Comparison of ENCODE assay signal across 12 cellular contexts in the genomic region with DNA sequence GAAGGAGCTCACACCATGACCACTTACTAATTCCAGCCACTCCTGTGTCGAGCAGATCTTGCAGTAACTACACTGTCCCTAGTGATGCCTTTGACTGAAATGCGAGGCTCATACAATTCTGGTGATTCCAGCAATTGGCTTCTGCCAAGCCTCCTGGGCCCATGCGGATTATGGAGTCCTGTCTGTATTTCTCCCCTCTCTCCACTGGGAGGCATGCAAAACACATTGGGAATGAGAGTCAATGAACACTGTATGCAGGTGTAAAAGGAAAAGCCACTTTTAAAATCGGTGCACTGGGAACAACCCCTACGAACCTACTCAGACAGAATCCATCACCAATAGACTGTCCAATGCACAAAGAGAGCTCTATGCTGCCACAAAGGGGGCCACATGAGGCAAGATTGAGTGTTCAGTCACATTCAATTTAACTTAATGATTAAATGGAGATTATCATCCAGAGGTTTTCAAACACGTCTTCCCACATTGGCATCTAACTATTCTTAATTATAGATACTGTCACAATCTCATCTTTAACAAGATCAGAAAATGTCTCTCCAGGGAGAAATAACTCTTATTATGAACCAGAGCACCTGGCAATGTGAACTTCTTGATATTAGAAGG.
DNase-seq lines count a peak whose midpoint lies in the region; FAIRE-seq and TF ChIP-seq lines count a peak whose summit lies in the region.
"Had no signal": no experiment of that assay in that cellular context is flagged by ENCODE, and none has a peak within 500 bp of the region (broad histone marks: within the 10 kb centered on the region; RNA-seq: fewer than 3 reads in every experiment).

No MANE protein-coding gene starts in this region.

- H4K5ac ChIP-seq in H1 (ENCODE audit: insufficient read length, low read depth, low read length), result no peak overlapping the region

- no peaks in the 10 kb centered on the region for H3K36me3 ChIP-seq in H1 (ENCODE audit: control insufficient read depth in 2 of 4, insufficient read depth in 4 of 4, low read length in 3 of 4)
- H3K36me3 ChIP-seq: transverse colon had no signal

- H3K4ac ChIP-seq in H1 (replicated peaks; ENCODE audit: insufficient read length, low read depth, low read length), result no peak overlapping the region

- H3K9ac ChIP-seq in H1 (replicated peaks in 1 of 4; ENCODE audit: extremely low read depth in 1 of 4, low read depth in 3 of 4, low read length in 3 of 4), result no peak overlapping the region

- H3K18ac ChIP-seq in H1 (ENCODE audit: extremely low read depth, low read length), result no peak overlapping the region

- no peaks in the 10 kb centered on the region for H4K20me1 ChIP-seq in H1 (replicated peaks in 1 of 2; ENCODE audit: control insufficient read depth in 1 of 2, insufficient read depth in 2 of 2, low read length in 2 of 2)

- CTCF ChIA-PET in H1 (lab: Charles Lee; ENCODE audit: partially characterized antibody), result interaction anchor here (0.7 to 2.9 kb wide), 28 partner anchors 9 to 669 kb away, joined by 3 to 14 read pairs (median 4); no protein-coding TSS in a partner anchor

- no peaks in the 10 kb centered on the region for H3K79me1 ChIP-seq in H1 (ENCODE audit: low read depth, low read length)

- no peak overlapping the region for H3K4me2 ChIP-seq in H1 (ENCODE audit: insufficient read depth in 1 of 2, low read depth in 2 of 2, low read length in 2 of 2)

- WGBS in H1 (ENCODE audit: extremely low coverage in 1 of 2, insufficient coverage in 1 of 2, insufficient read length in 1 of 2, insufficient replicate concordance in 2 of 2, low coverage in 1 of 2, low lambda C conversion rate in 2 of 2, missing lambda C conversion rate in 1 of 2), 2 experiments, result 66% methylated on average over 6 of the region's 6 CpGs; no CpG with 5 or more reads in 1 of the 2 experiments

- peak; percentile 49 to 90 (median 75) for TF ChIP-seq CTCF in H1 (IDR thresholded peaks at IDR 0.05; ENCODE audit: control extremely low read depth in 1 of 3, insufficient read depth in 1 of 3, low read depth in 1 of 3, low read length in 3 of 3)
- TF ChIP-seq CTCF in GM20000 (IDR thresholded peaks at IDR 0.05; ENCODE audit: extremely low read depth, missing control alignments), result no peak

- no peak overlapping the region for H4K91ac ChIP-seq in H1 (replicated peaks; ENCODE audit: insufficient read length, low read length)

- no peak overlapping the region for H3K14ac ChIP-seq in H1 (ENCODE audit: insufficient read length)

- H2AK5ac ChIP-seq in H1 (ENCODE audit: low read depth, low read length), result no peak overlapping the region

- peak; percentile 68 for FAIRE-seq in H1 (lab: Jason Lieb, UNC)
- FAIRE-seq: colon had no signal

- no peak overlapping the region for H3K27ac ChIP-seq in H1 (ENCODE audit: low read depth, low read length)
- H3K27ac ChIP-seq: transverse colon had no signal

- no peak overlapping the region for H4K8ac ChIP-seq in H1 (ENCODE audit: extremely low read depth, insufficient read depth, low read length)

- H3K9me3 ChIP-seq in H1 (ENCODE audit: insufficient read depth in 2 of 2, low read depth in 1 of 2, low read length in 1 of 2), result no peaks in the 10 kb centered on the region
- H3K9me3 ChIP-seq: transverse colon had no signal

- TF ChIP-seq POLR2A in H1 (IDR thresholded peaks at IDR 0.05; ENCODE audit: control extremely low read depth in 1 of 2, low read depth in 2 of 2, low read length in 2 of 2), result no peak

- no peak overlapping the region for H2BK5ac ChIP-seq in H1 (ENCODE audit: low read depth, low read length)

- no peak overlapping the region for H2BK12ac ChIP-seq in H1 (ENCODE audit: low read depth, low read length)

- no peak overlapping the region for H3K56ac ChIP-seq in H1 (replicated peaks; ENCODE audit: insufficient read length, low read depth, low read length)

- no peaks in the 10 kb centered on the region for H3K79me2 ChIP-seq in H1 (ENCODE audit: control insufficient read depth in 1 of 2, insufficient read depth in 2 of 2, low read length in 2 of 2)

- H3K4me1 ChIP-seq in H1 (replicated peaks in 1 of 4; ENCODE audit: control insufficient read depth in 3 of 4, insufficient read depth in 4 of 4, low read length in 3 of 4), result no peaks in the 10 kb centered on the region
- H3K4me1 ChIP-seq: transverse colon had no signal

- POLR2A ChIA-PET in H1 (lab: Charles Lee; ENCODE audit: partially characterized antibody), result no interaction called here

- H3K27me3 ChIP-seq in H1 (replicated peaks in 1 of 4; ENCODE audit: control insufficient read depth in 3 of 4, extremely low read depth in 1 of 4, insufficient read depth in 3 of 4, low read length in 3 of 4), result no peaks in the 10 kb centered on the region
- H3K27me3 ChIP-seq: transverse colon had no signal

- peak; percentile 95 to 96 for TF ChIP-seq RAD21 in H1 (IDR thresholded peaks at IDR 0.05 in 1 of 2, conservative IDR thresholded peaks at IDR 0.05 in 1 of 2; ENCODE audit: low read depth in 2 of 2, low read length in 2 of 2)

- DNase-seq in NCI-H1105 treated with DMSO at 0.1 percent for 48 hours (lab: John Stamatoyannopoulos, UW) (peak; percentile 41), NCI-H1105 (lab: John Stamatoyannopoulos, UW) (no peak), NCI-H748 (lab: John Stamatoyannopoulos, UW; ENCODE audit: unreplicated experiment) (peak; percentile 73), H1 (ENCODE audit: low read depth in 1 of 2, low spot score in 2 of 2) (peak in 1 of 2 experiments; percentile 13), retina (peak; percentile 51), GM20000 (ENCODE audit: low spot score) (no peak)
- no peak for DNase-seq in activated CD8-positive, alpha-beta memory T cell treated with anti-CD3 and anti-CD28 coated beads, Interleukin-2, amount 50 U/mL, for 48 hours
- no peak for DNase-seq in stimulated activated CD4-positive, alpha-beta T cell treated with anti-CD3 and anti-CD28 coated beads, Interleukin-4, amount 100 ng/mL, for 4 hours
- DNase-seq: activated T-cell treated with anti-CD3 and anti-CD28 coated beads, Interleukin-2, amount 50 U/mL, for 4 hours; naive thymus-derived CD4-positive, alpha-beta T cell; transverse colon had no signal

- H2BK15ac ChIP-seq in H1 (ENCODE audit: low read length), result no peak overlapping the region

- H2BK20ac ChIP-seq in H1 (ENCODE audit: low read length), result no peak overlapping the region

- no peak overlapping the region for H2AFZ ChIP-seq in H1 (ENCODE audit: low read length)

- H2BK120ac ChIP-seq in H1 (replicated peaks; ENCODE audit: low read depth, low read length), result no peak overlapping the region

- H3K23me2 ChIP-seq in H1 (ENCODE audit: low read depth, low read length), result no peaks in the 10 kb centered on the region

- H3K23ac ChIP-seq in H1 (ENCODE audit: insufficient read length), result no peak overlapping the region

- H3K4me3 ChIP-seq in H1 (ENCODE audit: extremely low read depth in 1 of 4, insufficient read depth in 2 of 4, low read depth in 3 of 4, low read length in 4 of 4), result no peak overlapping the region
- H3K4me3 ChIP-seq: transverse colon had no signal

- no peak for TF ChIP-seq EP300 in H1 (IDR thresholded peaks at IDR 0.05; ENCODE audit: borderline replicate concordance in 1 of 2, low read depth in 2 of 2, low read length in 2 of 2)

TF ChIP-seq in H1, 55 proteins besides CTCF, POLR2A, EP300 and RAD21:
- TF ChIP-seq KDM5A (IDR thresholded peaks at IDR 0.05; ENCODE audit: low read length) (no peak), SRF (IDR thresholded peaks at IDR 0.05; ENCODE audit: low read depth, low read length) (no peak), CEBPB (IDR thresholded peaks at IDR 0.05; ENCODE audit: low read depth, low read length) (no peak), NRF1 (IDR thresholded peaks at IDR 0.05; ENCODE audit: low read depth, low read length) (no peak), CHD1 (IDR thresholded peaks at IDR 0.05; ENCODE audit: low read depth, low read length) (no peak), TAF1 (IDR thresholded peaks at IDR 0.05; ENCODE audit: low read depth, low read length) (no peak), BACH1 (IDR thresholded peaks at IDR 0.05; ENCODE audit: low read length) (no peak), CTBP2 (IDR thresholded peaks at IDR 0.05; ENCODE audit: borderline replicate concordance, insufficient read depth, insufficient read length, low read length) (no peak), TEAD4 (IDR thresholded peaks at IDR 0.05; ENCODE audit: low read depth, low read length) (no peak)
- TF ChIP-seq, protein P1, sequence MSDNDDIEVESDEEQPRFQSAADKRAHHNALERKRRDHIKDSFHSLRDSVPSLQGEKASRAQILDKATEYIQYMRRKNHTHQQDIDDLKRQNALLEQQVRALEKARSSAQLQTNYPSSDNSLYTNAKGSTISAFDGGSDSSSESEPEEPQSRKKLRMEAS (IDR thresholded peaks at IDR 0.05), result no peak
TF ChIP-seq in H1: peak in this region for 0.

Comparison
In these comparisons a context has a peak if more than half of its experiments do, and no peak if none do; other contexts are left out.
1. DNase-seq: peak in NCI-H1105 treated with DMSO at 0.1 percent for 48 hours (single experiment), NCI-H748 (single experiment) and retina (single experiment); none in NCI-H1105 (single experiment), activated CD8-positive, alpha-beta memory T cell treated with anti-CD3 and anti-CD28 coated beads, Interleukin-2, amount 50 U/mL, for 48 hours (single experiment), GM20000 (single experiment) and stimulated activated CD4-positive, alpha-beta T cell treated with anti-CD3 and anti-CD28 coated beads, Interleukin-4, amount 100 ng/mL, for 4 hours (0 of 2).